ENCODE assay signal across 26 cellular contexts in genomic region chr3:10235551-10235950, GRCh38. TPM values are rescaled to one million over a fixed set of nuclear protein-coding genes. Genes with fewer than 3 reads are reported as not detected.
"Had no signal": no experiment of that assay in that cellular context is flagged by ENCODE, and none has a peak within 500 bp of the region (broad histone marks: within the 10 kb centered on the region; RNA-seq: fewer than 3 reads in every experiment).

No MANE protein-coding gene starts in this region.

- ATAC-seq: left ventricle myocardium superior; lower lobe of right lung; naive thymus-derived CD8-positive, alpha-beta T cell; right cardiac atrium; stimulated activated memory B cell treated with anti-CD40 and anti-IgM and Interleukin-4, amounts not matched to agents 10 μg/mL and 1 μg/mL and 100 μg/mL, for 72 hours; stimulated activated naive CD8-positive, alpha-beta T cell treated with anti-CD3 and anti-CD28 coated beads, Interleukin-15, Interleukin-2, amounts not matched to agents 100 U/mL and 50 U/mL, for 24 hours had no signal

- H3K9me3 ChIP-seq: lower lobe of right lung, psoas muscle, spleen, testis, tibial artery had no signal

- H3K27me3 Mint-ChIP-seq: naive thymus-derived CD8-positive, alpha-beta T cell; stimulated activated memory B cell treated with anti-CD40 and anti-IgM and Interleukin-4, amounts not matched to agents 10 μg/mL and 1 μg/mL and 100 μg/mL, for 72 hours; type B pancreatic cell had no signal

- H3K4me3 Mint-ChIP-seq: naive thymus-derived CD8-positive, alpha-beta T cell; stimulated activated memory B cell treated with anti-CD40 and anti-IgM and Interleukin-4, amounts not matched to agents 10 μg/mL and 1 μg/mL and 100 μg/mL, for 72 hours; type B pancreatic cell had no signal

- H3K9ac ChIP-seq: parathyroid adenoma had no signal

- H3K36me3 Mint-ChIP-seq: type B pancreatic cell had no signal

- H3K4me3 ChIP-seq: dorsolateral prefrontal cortex, lower lobe of right lung, psoas muscle, skin epidermis, spleen, tibial artery had no signal

- H3K79me2 ChIP-seq: parathyroid adenoma had no signal

- H3K27me3 ChIP-seq: dorsolateral prefrontal cortex, spleen, testis, tibial artery had no signal

- H2AFZ ChIP-seq: parathyroid adenoma had no signal

- DNase-seq: cortex of kidney; dorsolateral prefrontal cortex; effector CD4-positive, alpha-beta T cell; hypothalamus; immature natural killer cell; left ventricle myocardium superior; lower lobe of right lung; naive thymus-derived CD8-positive, alpha-beta T cell; psoas muscle; right cardiac atrium; spleen; stimulated activated CD4-positive, alpha-beta T cell treated with anti-CD3 and anti-CD28 coated beads, Interleukin-4, amount 100 ng/mL, for 4 hours; stimulated activated naive CD8-positive, alpha-beta T cell treated with anti-CD3 and anti-CD28 coated beads, Interleukin-15, Interleukin-2, amounts not matched to agents 100 U/mL and 50 U/mL, for 24 hours; substantia nigra; tibial artery had no signal

- H3K27ac ChIP-seq: dorsolateral prefrontal cortex, lower lobe of right lung, parathyroid adenoma, psoas muscle, skin epidermis, spleen, testis, tibial artery had no signal

- H3K4me1 ChIP-seq: lower lobe of right lung, parathyroid adenoma, psoas muscle, testis, tibial artery had no signal

- FAIRE-seq: frontal cortex, keratinocyte had no signal

- H3K9me3 Mint-ChIP-seq: immature natural killer cell; naive thymus-derived CD8-positive, alpha-beta T cell; stimulated activated memory B cell treated with anti-CD40 and anti-IgM and Interleukin-4, amounts not matched to agents 10 μg/mL and 1 μg/mL and 100 μg/mL, for 72 hours; type B pancreatic cell had no signal

- H3K27ac Mint-ChIP-seq: stimulated activated memory B cell treated with anti-CD40 and anti-IgM and Interleukin-4, amounts not matched to agents 10 μg/mL and 1 μg/mL and 100 μg/mL, for 72 hours; type B pancreatic cell had no signal

RNA-seq across cellular contexts. Expression of gene GHRL, which starts 57.2 kb away (rescaled TPM):
- total RNA-seq: fibroblast of villous mesenchyme, frontal cortex, left ventricle myocardium superior, myocyte, renal cortical epithelial cell, right cardiac atrium, urinary bladder had no signal
- polyA plus RNA-seq: keratinocyte had no signal
